ENCODE assay signal across 25 cellular contexts in the genomic region with DNA sequence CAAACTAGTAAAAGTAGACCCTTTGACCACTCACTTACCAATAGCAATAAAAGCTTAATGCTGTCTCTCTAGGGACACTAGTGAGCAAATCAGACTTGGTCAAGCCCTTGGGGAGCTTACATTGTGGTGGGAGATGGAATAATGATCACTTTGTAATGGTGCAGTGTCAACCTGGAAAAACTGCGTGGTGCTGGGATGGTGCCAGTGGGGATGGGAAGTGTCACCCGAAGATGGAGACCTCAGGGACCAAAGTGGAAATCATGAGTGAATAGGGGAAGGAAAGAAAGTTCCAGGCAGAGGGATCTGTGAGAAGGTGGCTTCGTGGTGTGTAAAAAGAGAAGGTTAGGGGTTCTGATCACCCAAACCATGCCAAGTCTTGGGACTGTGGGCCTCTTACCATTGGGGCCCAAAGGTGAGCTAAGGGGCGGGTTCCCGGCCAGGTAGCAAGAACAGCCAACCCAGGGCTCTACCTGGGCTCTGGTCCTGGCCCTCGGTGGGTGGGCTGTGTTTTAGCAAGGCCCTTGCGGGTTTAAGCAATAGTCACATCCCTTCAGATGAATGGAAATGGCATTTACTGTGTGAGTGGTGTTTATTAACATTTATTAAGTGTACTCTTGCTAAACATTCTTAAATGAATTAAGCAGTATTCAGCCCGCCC. TPM values are rescaled to one million over a fixed set of nuclear protein-coding genes. Genes with fewer than 3 reads are reported as not detected.
DNase-seq lines count a peak whose midpoint lies in the region; FAIRE-seq and TF ChIP-seq lines count a peak whose summit lies in the region.
"Had no signal": no experiment of that assay in that cellular context is flagged by ENCODE, and none has a peak within 500 bp of the region (broad histone marks: within the 10 kb centered on the region; RNA-seq: fewer than 3 reads in every experiment).

No MANE protein-coding gene starts in this region.

- no peak for TF ChIP-seq CTCF in MCF 10A (IDR thresholded peaks at IDR 0.05; ENCODE audit: unreplicated experiment)
- TF ChIP-seq CTCF in breast epithelium (IDR thresholded peaks at IDR 0.05) = no peak
- TF ChIP-seq CTCF in osteoblast (IDR thresholded peaks at IDR 0.05; ENCODE audit: extremely low read depth, low read depth, low read length) = no peak

- no peaks in the 10 kb centered on the region for H3K36me3 ChIP-seq in breast epithelium
- H3K36me3 ChIP-seq in effector memory CD4-positive, alpha-beta T cell (ENCODE audit: control insufficient read depth, insufficient read depth, low read length) = peaks cover 69% of the 10 kb centered on the region
- H3K36me3 ChIP-seq in trophoblast cell (ENCODE audit: control insufficient read depth in 1 of 2, insufficient read depth in 2 of 2, low read length in 2 of 2) = peaks cover 71 to 79% of the 10 kb centered on the region in 2 experiments
- H3K36me3 ChIP-seq in osteoblast (ENCODE audit: insufficient read depth, low read length) = peaks cover 80% of the 10 kb centered on the region

- H4K91ac ChIP-seq in trophoblast cell (ENCODE audit: low read depth, low read length) = no peak overlapping the region

- H3K79me2 ChIP-seq in trophoblast cell (ENCODE audit: control insufficient read depth, insufficient read depth, low read length, poor library complexity) (no peaks in the 10 kb centered on the region), osteoblast (ENCODE audit: insufficient read depth, low read length) (peaks cover 62% of the 10 kb centered on the region)

- no peak overlapping the region for H3K4me3 Mint-ChIP-seq in MCF 10A (ENCODE audit: unreplicated experiment)

- CTCF ChIA-PET in MCF 10A (lab: Yijun Ruan, JAX) = interaction anchor here (0.6 to 3.1 kb wide), 4 partner anchors 9 to 219 kb away, joined by 3 to 10 read pairs (median 4); no protein-coding TSS in a partner anchor

- H3K27me3 ChIP-seq in breast epithelium (no peaks in the 10 kb centered on the region), trophoblast cell (ENCODE audit: insufficient read depth, low read length) (no peaks in the 10 kb centered on the region), osteoblast (ENCODE audit: insufficient read depth, low read length) (no peaks in the 10 kb centered on the region)
- no peaks in the 10 kb centered on the region for H3K27me3 ChIP-seq in effector memory CD4-positive, alpha-beta T cell (replicated peaks; ENCODE audit: control insufficient read depth, insufficient read depth, low read length, poor library complexity, severe bottlenecking)
- H3K27me3 ChIP-seq: ascending aorta, hepatocyte, upper lobe of left lung had no signal

- H4K8ac ChIP-seq in trophoblast cell (ENCODE audit: low read depth, low read length) = no peak overlapping the region

- H3K27ac Mint-ChIP-seq in MCF 10A (ENCODE audit: low read depth, unreplicated experiment) = peak overlapping the region; percentile 77

- H3K4me2 ChIP-seq in trophoblast cell (ENCODE audit: low read length) (no peak overlapping the region), osteoblast (ENCODE audit: insufficient read depth, low read length) (no peak overlapping the region)
- H3K4me2 ChIP-seq: hepatocyte had no signal

- H4K20me1 ChIP-seq in osteoblast (ENCODE audit: insufficient read depth, low read length) = peaks cover 50% of the 10 kb centered on the region

- peak overlapping the region; percentile 42 for H3K23ac ChIP-seq in trophoblast cell (ENCODE audit: low read length)

- no peaks in the 10 kb centered on the region for H3K9me3 ChIP-seq in breast epithelium
- no peaks in the 10 kb centered on the region for H3K9me3 ChIP-seq in effector memory CD4-positive, alpha-beta T cell (ENCODE audit: control insufficient read depth, low read length)
- H3K9me3 ChIP-seq in trophoblast cell (ENCODE audit: insufficient read depth, low read depth, low read length) = peaks cover 2% of the 10 kb centered on the region
- H3K9me3 ChIP-seq in osteoblast (ENCODE audit: low read depth, low read length) = no peaks in the 10 kb centered on the region
- H3K9me3 ChIP-seq: ascending aorta, prostate gland, upper lobe of left lung had no signal

- H3K9ac ChIP-seq in trophoblast cell (ENCODE audit: low read length) = no peak overlapping the region

- H2BK12ac ChIP-seq in trophoblast cell (ENCODE audit: low read length) = no peak overlapping the region

- intact Hi-C loops in MCF 10A (cut with micrococcal nuclease) = no loop called here
- intact Hi-C loops in breast epithelium (cut with DNase I; ENCODE audit: low total_unique reads) = loop anchor here (10.0 kb wide), 1 partner anchor 173 kb away; a partner anchor contains a TSS

- no peak overlapping the region for H3K4ac ChIP-seq in trophoblast cell (ENCODE audit: low read depth, low read length)

- H4K12ac ChIP-seq in trophoblast cell (ENCODE audit: low read depth, low read length) = no peak overlapping the region

- H3K27ac ChIP-seq in breast epithelium (no peak overlapping the region), trophoblast cell (ENCODE audit: low read depth, low read length) (no peak overlapping the region), osteoblast (ENCODE audit: low read depth, low read length) (no peak overlapping the region)
- peak overlapping the region; percentile 12 for H3K27ac ChIP-seq in effector memory CD4-positive, alpha-beta T cell (ENCODE audit: insufficient read depth, low read length, poor library complexity, severe bottlenecking)
- H3K27ac ChIP-seq: ascending aorta, C4-2B, hepatocyte, HL-60 had no signal

- peaks cover 10% of the 10 kb centered on the region for H3K4me1 Mint-ChIP-seq in MCF 10A (ENCODE audit: insufficient read depth, unreplicated experiment)

- no peak overlapping the region for H2BK120ac ChIP-seq in trophoblast cell (ENCODE audit: insufficient read depth, low read length, poor library complexity)

- DNase-seq in MCF 10A (ENCODE audit: unreplicated experiment) (no peak), breast epithelium (ENCODE audit: low spot score in 2 of 2) (no peak), trophoblast cell (no peak), osteoblast (ENCODE audit: insufficient read length, low spot score, missing footprints) (no peak), H54 (ENCODE audit: insufficient read length, low spot score) (no peak), NCI-H1436 treated with DMSO at 0.1 percent for 48 hours (lab: John Stamatoyannopoulos, UW) (no peak)
- no peak for DNase-seq in effector memory CD4-positive, alpha-beta T cell
- DNase-seq in stimulated activated CD4-positive, alpha-beta T cell treated with anti-CD3 and anti-CD28 coated beads, Interleukin-15, amount 100 ng/mL, for 24 hours = no peak
- DNase-seq: ACHN; activated CD4-positive, alpha-beta T cell treated with anti-CD3 and anti-CD28 coated beads for 48 hours; DMS 273 treated with DMSO at 0.1 percent for 48 hours; effector CD4-positive, alpha-beta T cell; NCI-H446 treated with DMSO at 0.1 percent for 48 hours; NK-92 treated with Interleukin-12 subunit alpha and Interleukin-12 subunit beta, amount 100 ng/mL, for 24 hours; stimulated activated CD4-positive, alpha-beta T cell treated with anti-CD3 and anti-CD28 coated beads, Interleukin-2, amount 100 ng/mL, for 24 hours; stimulated activated naive CD8-positive, alpha-beta T cell treated with anti-CD3 and anti-CD28 coated beads, Interleukin-15, Interleukin-2, amounts not matched to agents 100 U/mL and 50 U/mL, for 24 hours; T-helper 1 cell; upper lobe of left lung had no signal

- no peak overlapping the region for H2AK5ac ChIP-seq in trophoblast cell (ENCODE audit: low read length)

- no peak for FAIRE-seq in H54 (lab: Jason Lieb, UNC)
- FAIRE-seq: H1 had no signal

- POLR2A ChIA-PET in MCF 10A (lab: Yijun Ruan, JAX) = interaction anchor here (0.7 to 5.7 kb wide), 4 partner anchors 12 to 183 kb away, joined by 3 to 34 read pairs (median 3); a partner anchor contains a TSS

- H3K4me1 ChIP-seq in breast epithelium (peaks cover 0 to 5% of the 10 kb centered on the region in 2 donors), trophoblast cell (ENCODE audit: control insufficient read depth in 1 of 2, insufficient read depth in 2 of 2, low read length in 2 of 2) (peaks cover 0 to 4% of the 10 kb centered on the region in 2 experiments), osteoblast (ENCODE audit: insufficient read depth, low read length) (peaks cover 5% of the 10 kb centered on the region)
- H3K4me1 ChIP-seq in effector memory CD4-positive, alpha-beta T cell (ENCODE audit: control insufficient read depth, insufficient read depth, low read length, poor library complexity, severe bottlenecking) = no peaks in the 10 kb centered on the region

- no peak overlapping the region for H3K14ac ChIP-seq in trophoblast cell (ENCODE audit: low read length)

- H3K79me1 ChIP-seq in trophoblast cell (ENCODE audit: low read length) = no peaks in the 10 kb centered on the region

- BruUV-seq in MCF 10A (replicated peaks; lab: Mats Ljungman, UMichigan) = no TSS peak

- no peaks in the 10 kb centered on the region for H3K9me3 Mint-ChIP-seq in MCF 10A (ENCODE audit: unreplicated experiment)

- H3K4me3 ChIP-seq in breast epithelium (no peak overlapping the region), trophoblast cell (ENCODE audit: low read depth, low read length) (no peak overlapping the region), osteoblast (ENCODE audit: insufficient read depth, low read length) (no peak overlapping the region)
- no peak overlapping the region for H3K4me3 ChIP-seq in effector memory CD4-positive, alpha-beta T cell (ENCODE audit: insufficient read depth, low read depth, low read length, poor library complexity, severe bottlenecking)
- H3K4me3 ChIP-seq: ascending aorta, hepatocyte, prostate gland, skin epidermis, upper lobe of left lung had no signal

- TF ChIP-seq POLR2A in breast epithelium (IDR thresholded peaks at IDR 0.05) (no peak), H54 (IDR thresholded peaks at IDR 0.05; ENCODE audit: low read depth, low read length) (no peak)

- H2AFZ ChIP-seq in trophoblast cell (ENCODE audit: insufficient read depth, low read length, poor library complexity) (no peak overlapping the region), osteoblast (ENCODE audit: low read length) (no peak overlapping the region)
- H2AFZ ChIP-seq: hepatocyte had no signal

- no peak overlapping the region for H2BK5ac ChIP-seq in trophoblast cell (ENCODE audit: low read depth, low read length, poor library complexity)

- peaks cover 70% of the 10 kb centered on the region for H3K36me3 Mint-ChIP-seq in MCF 10A (ENCODE audit: insufficient read depth, unreplicated experiment)

- no peaks in the 10 kb centered on the region for H3K27me3 Mint-ChIP-seq in MCF 10A (ENCODE audit: insufficient read depth, unreplicated experiment)

- H3K18ac ChIP-seq in trophoblast cell (ENCODE audit: low read length) = no peak overlapping the region

- WGBS in trophoblast cell (ENCODE audit: extremely low coverage, insufficient coverage, insufficient read length) = no CpG with 5 or more reads among the region's 8 CpGs

RNA-seq across cellular contexts. Expression of a gene that starts 15.5 kb away (rescaled TPM):
- 127 and 145 TPM in 2 replicates for total RNA-seq in MCF 10A (2022)
- total RNA-seq in breast epithelium = 10 to 100 TPM; 77.7 to 100.0 (median 98.1) TPM
- polyA plus RNA-seq in trophoblast cell (2013) = 243 and 244 TPM in 2 replicates
- 51.0 and 51.6 TPM in 2 replicates for total RNA-seq in osteoblast

RNA-seq across cellular contexts. Expression of a gene that starts 26.8 kb away (rescaled TPM):
- total RNA-seq in MCF 10A (2022) (10.5 and 10.7 TPM in 2 replicates), breast epithelium (10 to 100 TPM; 39.2 to 58.2 (median 51.5) TPM), osteoblast (24.8 and 29.7 TPM in 2 replicates)
- 15.8 and 16.4 TPM in 2 replicates for polyA plus RNA-seq in trophoblast cell (2013)
